ENCODE assay signal across 9 cellular contexts in the genomic region with DNA sequence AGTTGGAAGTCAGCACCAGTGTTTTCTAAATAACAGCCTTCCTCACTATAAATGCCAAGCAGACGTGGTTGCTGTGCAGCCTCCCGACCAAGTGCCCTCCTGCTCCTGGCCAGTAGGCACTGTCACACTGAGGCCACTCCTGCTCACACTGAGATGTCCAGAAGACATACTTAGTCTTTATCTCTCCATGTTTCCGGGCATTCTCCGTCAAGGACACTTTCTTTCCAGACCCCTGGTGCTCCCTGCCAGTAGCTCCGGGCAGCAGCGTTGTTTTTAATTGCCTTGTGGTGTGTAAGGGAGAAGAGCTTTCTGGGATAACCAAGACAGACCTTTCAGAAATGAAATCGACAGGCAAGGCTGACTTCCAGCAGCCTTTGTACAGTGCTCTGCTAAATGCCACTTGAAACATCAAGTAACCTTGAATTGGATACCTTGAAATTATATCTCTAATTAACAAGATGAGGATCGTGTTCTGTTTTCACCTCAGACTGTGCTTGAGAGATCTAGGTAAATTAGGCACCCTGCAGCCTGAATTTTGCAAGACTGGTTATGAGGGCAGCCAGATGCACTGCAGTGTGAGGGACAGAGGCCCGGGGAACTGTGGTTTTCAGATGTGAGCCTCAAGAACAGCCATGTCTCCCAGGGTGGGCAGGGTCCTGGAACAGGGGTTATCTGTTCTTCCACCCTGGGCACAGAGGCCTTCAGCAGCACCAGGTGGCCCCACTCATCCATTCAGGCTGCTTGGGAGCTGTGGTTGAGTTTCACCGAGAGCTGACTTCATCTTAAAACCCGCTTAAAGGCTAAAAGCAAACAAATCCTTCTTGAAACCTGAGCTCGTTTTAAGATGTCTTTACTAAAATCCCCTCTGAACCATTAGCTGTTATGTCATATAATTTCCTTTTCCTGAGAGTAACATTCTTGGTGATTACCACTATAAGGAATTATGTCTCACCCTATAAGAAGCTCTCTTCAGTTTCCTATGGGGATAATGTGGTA. TPM values are rescaled to one million over a fixed set of nuclear protein-coding genes. Genes with fewer than 3 reads are reported as not detected.
A peak's percentile ranks its signal among the peaks of the same experiment; 100 is the strongest.
DNase-seq lines count a peak whose midpoint lies in the region; ATAC-seq and TF ChIP-seq lines count a peak whose summit lies in the region.
"Had no signal": no experiment of that assay in that cellular context is flagged by ENCODE, and none has a peak within 500 bp of the region (broad histone marks: within the 10 kb centered on the region; RNA-seq: fewer than 3 reads in every experiment).

No MANE protein-coding gene starts in this region.

- no peaks in the 10 kb centered on the region for H3K9me3 Mint-ChIP-seq in activated CD4-positive, alpha-beta memory T cell treated with anti-CD3 and anti-CD28 coated beads for 36 hours

- H3K27me3 ChIP-seq in left lung = no peaks in the 10 kb centered on the region
- H3K27me3 ChIP-seq: BLaER1 had no signal

- TF ChIP-seq CTCF in left lung (IDR thresholded peaks at IDR 0.05) = no peak

- H3K36me3 Mint-ChIP-seq in activated CD4-positive, alpha-beta memory T cell treated with anti-CD3 and anti-CD28 coated beads for 36 hours = no peaks in the 10 kb centered on the region

- peaks cover 13% of the 10 kb centered on the region for H3K27me3 Mint-ChIP-seq in activated CD4-positive, alpha-beta memory T cell treated with anti-CD3 and anti-CD28 coated beads for 36 hours

- POLR2A ChIA-PET in activated CD4-positive, alpha-beta memory T cell treated with anti-CD3 and anti-CD28 coated beads for 36 hours (lab: Charles Lee) = no interaction called here

- H3K36me3 ChIP-seq in left lung = no peaks in the 10 kb centered on the region
- H3K36me3 ChIP-seq: BLaER1 had no signal

- DNase-seq in Right ventricle myocardium inferior (ENCODE audit: missing footprints) (no peak), cardiac septum (ENCODE audit: low spot score) (no peak), astrocyte of the hippocampus (ENCODE audit: low read depth, low spot score) (peak; percentile 67), left lung (no peak), cortex of kidney (lab: John Stamatoyannopoulos, UW) (no peak)
- no peak for DNase-seq in activated CD4-positive, alpha-beta memory T cell treated with anti-CD3 and anti-CD28 coated beads for 36 hours

- H3K9me3 ChIP-seq in left lung = no peaks in the 10 kb centered on the region
- H3K9me3 ChIP-seq: BLaER1 had no signal

- no peak overlapping the region for H3K4me3 Mint-ChIP-seq in activated CD4-positive, alpha-beta memory T cell treated with anti-CD3 and anti-CD28 coated beads for 36 hours

- peak; percentile 50 for ATAC-seq in Right ventricle myocardium inferior
- peak; percentile 78 for ATAC-seq in left lung
- ATAC-seq in HG02884 (IDR thresholded peaks at IDR 0.05; ENCODE audit: unreplicated experiment) = no peak
- ATAC-seq in GM21619 (IDR thresholded peaks at IDR 0.05; ENCODE audit: unreplicated experiment) = no peak

- H3K4me1 Mint-ChIP-seq in activated CD4-positive, alpha-beta memory T cell treated with anti-CD3 and anti-CD28 coated beads for 36 hours (ENCODE audit: low read depth) = no peaks in the 10 kb centered on the region

- intact Hi-C loops in Right ventricle myocardium inferior (cut with DNase I) (loop anchor here (5.0 kb wide), 1 partner anchor 56 kb away; no protein-coding TSS in a partner anchor), cardiac septum (cut with DNase I) (loop anchor here (2.0 to 10.0 kb wide), 4 partner anchors 54 to 618 kb away; a partner anchor contains a TSS), left lung (cut with DNase I) (loop anchor here in 1 of 2 donors (5.0 kb wide), 1 partner anchor 124 kb away; no protein-coding TSS in a partner anchor)
- intact Hi-C loops in activated CD4-positive, alpha-beta memory T cell treated with anti-CD3 and anti-CD28 coated beads for 36 hours (cut with micrococcal nuclease) = loop anchor here (10.0 kb wide), 1 partner anchor 462 kb away; no protein-coding TSS in a partner anchor

- peaks cover 0 to 20% of the 10 kb centered on the region in 2 donors for H3K4me1 ChIP-seq in left lung

- no peak overlapping the region for H3K27ac Mint-ChIP-seq in activated CD4-positive, alpha-beta memory T cell treated with anti-CD3 and anti-CD28 coated beads for 36 hours

- CTCF ChIA-PET in activated CD4-positive, alpha-beta memory T cell treated with anti-CD3 and anti-CD28 coated beads for 36 hours (lab: Charles Lee) = interaction anchor here (0.7 to 5.6 kb wide), 7 partner anchors 118 to 866 kb away, joined by 4 to 139 read pairs (median 4); no protein-coding TSS in a partner anchor

- no peak overlapping the region for H3K4me3 ChIP-seq in left lung
- H3K4me3 ChIP-seq: BLaER1 had no signal

- H3K27ac ChIP-seq in left lung = peak overlapping the region; percentile 2 to 3
- H3K27ac ChIP-seq: BLaER1 had no signal

RNA-seq across cellular contexts. Expression of a gene that starts 43.4 kb away (rescaled TPM):
- total RNA-seq in Right ventricle myocardium inferior (55.5 TPM), cardiac septum (52.3 TPM), left lung (1 to 10 TPM; 5.8 to 6.2 TPM)
- total RNA-seq in activated CD4-positive, alpha-beta memory T cell treated with anti-CD3 and anti-CD28 coated beads for 36 hours = under 1 TPM in 1 of 2 experiments, not detected in 1; 0.43 TPM

Comparison
In these comparisons a context has a peak if more than half of its experiments do, and no peak if none do; other contexts are left out.
1. ATAC-seq: peak in Right ventricle myocardium inferior (single experiment) and left lung (single experiment); none in HG02884 (single experiment) and GM21619 (single experiment).
2. RNA of a gene that starts 43.4 kb away (total RNA-seq): 55.5 TPM in Right ventricle myocardium inferior (single experiment), 52.3 TPM in cardiac septum (single experiment) and 5.8 to 6.2 TPM in left lung; 0.43 TPM in activated CD4-positive, alpha-beta memory T cell treated with anti-CD3 and anti-CD28 coated beads for 36 hours; every median in the first group is over 4 times any median in the second.